Comparison of ENCODE assay signal across 2 cellular contexts in genomic region chr1:28913786-28914227, GRCh38.
A peak's percentile ranks its signal among the peaks of the same experiment; 100 is the strongest.
TF ChIP-seq lines count a peak whose summit lies in the region.

No MANE protein-coding gene starts in this region.

TF ChIP-seq in HEK293, 187 proteins besides CTCF, POLR2A, EP300 and RAD21 (continued from another document and continues in another):
- TF ChIP-seq INSM2 (tag by site-specific recombination; IDR thresholded peaks at IDR 0.05) (no peak), ZNF223 (tag by site-specific recombination; IDR thresholded peaks at IDR 0.05) (no peak), ZNF449 (tag by site-specific recombination; IDR thresholded peaks at IDR 0.05) (no peak), PRDM6 (tag by site-specific recombination; IDR thresholded peaks at IDR 0.05) (no peak), YY2 (tag by site-specific recombination; IDR thresholded peaks at IDR 0.05) (no peak), ZNF654 (tag by site-specific recombination; IDR thresholded peaks at IDR 0.05; ENCODE audit: low read depth) (no peak), ZNF354C (tag by site-specific recombination; IDR thresholded peaks at IDR 0.05; ENCODE audit: borderline replicate concordance, low read depth) (no peak), ZNF629 (tag by site-specific recombination; IDR thresholded peaks at IDR 0.05) (no peak), KLF9 (tag by site-specific recombination; IDR thresholded peaks at IDR 0.05; ENCODE audit: low read depth) (no peak), ZNF174 (tag by site-specific recombination; IDR thresholded peaks at IDR 0.05) (no peak), MYNN (tag by site-specific recombination; IDR thresholded peaks at IDR 0.05; ENCODE audit: borderline replicate concordance) (no peak), ZNF558 (tag by site-specific recombination; IDR thresholded peaks at IDR 0.05) (no peak), ZNF701 (tag by site-specific recombination; IDR thresholded peaks at IDR 0.05) (no peak), ZNF549 (tag by site-specific recombination; IDR thresholded peaks at IDR 0.05) (no peak), ZNF394 (tag by site-specific recombination; IDR thresholded peaks at IDR 0.05; ENCODE audit: borderline replicate concordance) (no peak), ZNF132 (tag by site-specific recombination; IDR thresholded peaks at IDR 0.05; ENCODE audit: borderline replicate concordance) (no peak), ZNF426 (tag by site-specific recombination; IDR thresholded peaks at IDR 0.05) (no peak), ZBTB6 (tag by site-specific recombination; IDR thresholded peaks at IDR 0.05) (no peak), ZSCAN16 (tag by site-specific recombination; IDR thresholded peaks at IDR 0.05) (no peak), ZBTB48 (tag by site-specific recombination; IDR thresholded peaks at IDR 0.05) (peak; percentile 46; the same call in 1 of the 2 replicates)
- TF ChIP-seq, protein P1, sequence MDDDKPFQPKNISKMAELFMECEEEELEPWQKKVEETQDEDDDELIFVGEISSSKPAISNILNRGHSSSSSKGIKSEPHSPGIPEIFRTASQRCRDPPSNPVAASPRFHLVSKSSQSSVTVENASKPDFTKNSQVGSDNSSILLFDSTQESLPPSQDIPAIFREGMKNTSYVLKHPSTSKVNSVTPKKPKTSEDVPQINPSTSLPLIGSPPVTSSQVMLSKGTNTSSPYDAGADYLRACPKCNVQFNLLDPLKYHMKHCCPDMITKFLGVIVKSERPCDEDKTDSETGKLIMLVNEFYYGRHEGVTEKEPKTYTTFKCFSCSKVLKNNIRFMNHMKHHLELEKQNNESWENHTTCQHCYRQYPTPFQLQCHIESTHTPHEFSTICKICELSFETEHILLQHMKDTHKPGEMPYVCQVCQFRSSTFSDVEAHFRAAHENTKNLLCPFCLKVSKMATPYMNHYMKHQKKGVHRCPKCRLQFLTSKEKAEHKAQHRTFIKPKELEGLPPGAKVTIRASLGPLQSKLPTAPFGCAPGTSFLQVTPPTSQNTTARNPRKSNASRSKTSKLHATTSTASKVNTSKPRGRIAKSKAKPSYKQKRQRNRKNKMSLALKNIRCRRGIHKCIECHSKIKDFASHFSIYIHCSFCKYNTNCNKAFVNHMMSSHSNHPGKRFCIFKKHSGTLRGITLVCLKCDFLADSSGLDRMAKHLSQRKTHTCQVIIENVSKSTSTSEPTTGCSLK (tag by site-specific recombination; IDR thresholded peaks at IDR 0.05): no peak
- TF ChIP-seq, protein P2, sequence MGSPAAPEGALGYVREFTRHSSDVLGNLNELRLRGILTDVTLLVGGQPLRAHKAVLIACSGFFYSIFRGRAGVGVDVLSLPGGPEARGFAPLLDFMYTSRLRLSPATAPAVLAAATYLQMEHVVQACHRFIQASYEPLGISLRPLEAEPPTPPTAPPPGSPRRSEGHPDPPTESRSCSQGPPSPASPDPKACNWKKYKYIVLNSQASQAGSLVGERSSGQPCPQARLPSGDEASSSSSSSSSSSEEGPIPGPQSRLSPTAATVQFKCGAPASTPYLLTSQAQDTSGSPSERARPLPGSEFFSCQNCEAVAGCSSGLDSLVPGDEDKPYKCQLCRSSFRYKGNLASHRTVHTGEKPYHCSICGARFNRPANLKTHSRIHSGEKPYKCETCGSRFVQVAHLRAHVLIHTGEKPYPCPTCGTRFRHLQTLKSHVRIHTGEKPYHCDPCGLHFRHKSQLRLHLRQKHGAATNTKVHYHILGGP (tag by site-specific recombination; IDR thresholded peaks at IDR 0.05): no peak

TF ChIP-seq in K562, 482 proteins besides CTCF, POLR2A, EP300 and RAD21 (continued from another document):
- 0 out of 2 replicates have a peak, but pooled peaks have one; percentile 30 for TF ChIP-seq HOMEZ (CRISPR knock-in tag; IDR thresholded peaks at IDR 0.05)
- TF ChIP-seq HIVEP1 (CRISPR knock-in tag; IDR thresholded peaks at IDR 0.05): 0 out of 2 replicates have a peak, but pooled peaks have one; percentile 45
- 0 out of 2 replicates have a peak, but pooled peaks have one; percentile 45 for TF ChIP-seq MIER1 (IDR thresholded peaks at IDR 0.05; ENCODE audit: low read depth)
- no peak for TF ChIP-seq TAF15 (IDR thresholded peaks at IDR 0.05; ENCODE audit: low read depth, low read length)
- peak; percentile 50; the same call in 1 of the 2 replicates for TF ChIP-seq BCOR (IDR thresholded peaks at IDR 0.05)
- 0 out of 2 replicates have a peak, but pooled peaks have one; percentile 14 for TF ChIP-seq XRCC5 (IDR thresholded peaks at IDR 0.05; ENCODE audit: low read depth, low read length)
- no peak for TF ChIP-seq MED1 (CRISPR knock-in tag; IDR thresholded peaks at IDR 0.05; ENCODE audit: borderline replicate concordance)
- peak; percentile 90 for TF ChIP-seq HDAC2 (IDR thresholded peaks at IDR 0.05)
- TF ChIP-seq, protein P3, sequence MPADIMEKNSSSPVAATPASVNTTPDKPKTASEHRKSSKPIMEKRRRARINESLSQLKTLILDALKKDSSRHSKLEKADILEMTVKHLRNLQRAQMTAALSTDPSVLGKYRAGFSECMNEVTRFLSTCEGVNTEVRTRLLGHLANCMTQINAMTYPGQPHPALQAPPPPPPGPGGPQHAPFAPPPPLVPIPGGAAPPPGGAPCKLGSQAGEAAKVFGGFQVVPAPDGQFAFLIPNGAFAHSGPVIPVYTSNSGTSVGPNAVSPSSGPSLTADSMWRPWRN (IDR thresholded peaks at IDR 0.05; ENCODE audit: low read depth): no peak
- 0 out of 2 replicates have a peak, but pooled peaks have one; percentile 31 for TF ChIP-seq THAP12 (CRISPR knock-in tag; IDR thresholded peaks at IDR 0.05)
